ENCODE assay signal across 12 cellular contexts in genomic region chr5:170596482-170596881, GRCh38.
DNase-seq lines count a peak whose midpoint lies in the region; ATAC-seq, FAIRE-seq and TF ChIP-seq lines count a peak whose summit lies in the region.
"Had no signal": no experiment of that assay in that cellular context is flagged by ENCODE, and none has a peak within 500 bp of the region (broad histone marks: within the 10 kb centered on the region; RNA-seq: fewer than 3 reads in every experiment).

No MANE protein-coding gene starts in this region.

- WGBS in mammary epithelial cell (ENCODE audit: low coverage, missing lambda C conversion rate), result 90% methylated on average over 3 of the region's 3 CpGs
- WGBS in mesendoderm (ENCODE audit: extremely low coverage, insufficient coverage, low lambda C conversion rate), result no CpG with 5 or more reads among the region's 3 CpGs

- no peak overlapping the region for H3K23ac ChIP-seq in mesendoderm (ENCODE audit: low read length)

- H3K27me3 ChIP-seq in mammary epithelial cell (ENCODE audit: insufficient read depth, low read length) (no peaks in the 10 kb centered on the region), breast epithelium (no peaks in the 10 kb centered on the region), mesendoderm (ENCODE audit: insufficient read depth, low read length, poor library complexity) (no peaks in the 10 kb centered on the region)

- CTCF ChIA-PET in mammary epithelial cell (lab: Charles Lee; ENCODE audit: low non-redundant PET), result interaction anchor here (0.5 kb wide), 1 partner anchor 195 kb away, joined by 3 read pairs; no protein-coding TSS in a partner anchor
- CTCF ChIA-PET in activated CD8-positive, alpha-beta memory T cell treated with anti-CD3 and anti-CD28 coated beads, Interleukin-2, amount 10 ng/mL, durations not matched to agents 7 days and 5 days (lab: Charles Lee), result interaction anchor here (0.9 to 2.1 kb wide), 4 partner anchors 12 to 162 kb away, joined by 3 to 8 read pairs (median 4); no protein-coding TSS in a partner anchor

- H3K36me3 Mint-ChIP-seq in type B pancreatic cell, result no peaks in the 10 kb centered on the region
- H3K36me3 Mint-ChIP-seq in activated CD8-positive, alpha-beta memory T cell treated with anti-CD3 and anti-CD28 coated beads, Interleukin-2, amount 10 ng/mL, durations not matched to agents 7 days and 5 days, result no peaks in the 10 kb centered on the region

- dilution Hi-C loops in mammary epithelial cell (cut with HindIII; ENCODE audit: low sequenced_read_pairs), result no loop called here

- H3K4me1 Mint-ChIP-seq in type B pancreatic cell (ENCODE audit: unreplicated experiment), result peaks cover 32% of the 10 kb centered on the region
- H3K4me1 Mint-ChIP-seq in activated CD8-positive, alpha-beta memory T cell treated with anti-CD3 and anti-CD28 coated beads, Interleukin-2, amount 10 ng/mL, durations not matched to agents 7 days and 5 days, result peaks cover 30% of the 10 kb centered on the region

- H3K27ac Mint-ChIP-seq in type B pancreatic cell, result peak overlapping the region; percentile 35
- H3K27ac Mint-ChIP-seq in activated CD8-positive, alpha-beta memory T cell treated with anti-CD3 and anti-CD28 coated beads, Interleukin-2, amount 10 ng/mL, durations not matched to agents 7 days and 5 days, result no peak overlapping the region

- H3K36me3 ChIP-seq in mammary epithelial cell (ENCODE audit: insufficient read depth, low read length) (no peaks in the 10 kb centered on the region), breast epithelium (no peaks in the 10 kb centered on the region), mesendoderm (ENCODE audit: control insufficient read depth, insufficient read depth, low read length) (no peaks in the 10 kb centered on the region)

- no peak for TF ChIP-seq CTCF in mammary epithelial cell (conservative IDR thresholded peaks at IDR 0.05 in 1 of 2, IDR thresholded peaks at IDR 0.05 in 1 of 2; ENCODE audit: extremely low read depth in 1 of 2, insufficient read depth in 1 of 2, low read depth in 1 of 2, low read length in 2 of 2)
- TF ChIP-seq CTCF in breast epithelium (IDR thresholded peaks at IDR 0.05), result no peak
- no peak for TF ChIP-seq CTCF in type B pancreatic cell (conservative IDR thresholded peaks at IDR 0.05)

- BruUV-seq in mammary epithelial cell (replicated peaks; lab: Mats Ljungman, UMichigan), result no TSS peak

- no peak overlapping the region for H3K9ac ChIP-seq in mammary epithelial cell (ENCODE audit: insufficient read depth, low read length)
- no peak overlapping the region for H3K9ac ChIP-seq in mesendoderm (ENCODE audit: low read length)

- ATAC-seq in SK-N-SH treated with all-trans-retinoic acid at 6 μM for 48 hours, result peak; percentile 4; the same call in 1 of the 3 replicates
- no peak for ATAC-seq in activated CD8-positive, alpha-beta memory T cell treated with anti-CD3 and anti-CD28 coated beads, Interleukin-2, amount 10 ng/mL, durations not matched to agents 7 days and 5 days

- no peak overlapping the region for H2AK5ac ChIP-seq in mesendoderm (ENCODE audit: low read length)

- H3K4ac ChIP-seq in mesendoderm (ENCODE audit: low read depth, low read length), result no peak overlapping the region

- no peak overlapping the region for H3K18ac ChIP-seq in mesendoderm (ENCODE audit: low read length)

- no peaks in the 10 kb centered on the region for H3K9me3 ChIP-seq in mammary epithelial cell (replicated peaks; ENCODE audit: insufficient read depth, low read length)
- no peaks in the 10 kb centered on the region for H3K9me3 ChIP-seq in breast epithelium

- no peaks in the 10 kb centered on the region for H4K20me1 ChIP-seq in mammary epithelial cell (ENCODE audit: insufficient read depth, low read length)

- intact Hi-C loops in mammary epithelial cell (cut with micrococcal nuclease) (no loop called here), breast epithelium (cut with DNase I; ENCODE audit: low total_unique reads) (no loop called here)

- no peaks in the 10 kb centered on the region for H3K9me3 Mint-ChIP-seq in type B pancreatic cell
- H3K9me3 Mint-ChIP-seq in activated CD8-positive, alpha-beta memory T cell treated with anti-CD3 and anti-CD28 coated beads, Interleukin-2, amount 10 ng/mL, durations not matched to agents 7 days and 5 days (ENCODE audit: low read depth), result no peaks in the 10 kb centered on the region

- in situ Hi-C loops in mammary epithelial cell (cut with MboI; ENCODE audit: low sequenced_read_pairs in 2 of 2), result no loop called here

- H3K79me1 ChIP-seq in mesendoderm (ENCODE audit: low read length), result no peaks in the 10 kb centered on the region

- DNase-seq in mammary epithelial cell (no peak), breast epithelium (ENCODE audit: low spot score in 2 of 2) (no peak), mesendoderm (peak; percentile 11), type B pancreatic cell (ENCODE audit: extremely low spot score, unreplicated experiment) (no peak), RCC 7860 (ENCODE audit: low spot score) (no peak), putamen (ENCODE audit: low spot score) (no peak)
- no peak for DNase-seq in activated CD8-positive, alpha-beta memory T cell treated with anti-CD3 and anti-CD28 coated beads, Interleukin-2, amount 10 ng/mL, durations not matched to agents 7 days and 5 days
- DNase-seq: 8988T, DMS53, NCI-H2029, NCI-H510A treated with DMSO at 0.1 percent for 48 hours had no signal

- H3K27ac ChIP-seq in mammary epithelial cell (ENCODE audit: insufficient read depth, low read depth, low read length), result no peak overlapping the region
- no peak overlapping the region for H3K27ac ChIP-seq in breast epithelium
- no peak overlapping the region for H3K27ac ChIP-seq in mesendoderm (ENCODE audit: low read depth, low read length)

- H3K4me3 ChIP-seq in mammary epithelial cell (replicated peaks in 1 of 3; ENCODE audit: insufficient read depth in 1 of 3, low read depth in 2 of 3, low read length in 3 of 3), result no peak overlapping the region
- H3K4me3 ChIP-seq in breast epithelium, result no peak overlapping the region
- H3K4me3 ChIP-seq in mesendoderm (ENCODE audit: low read length), result no peak overlapping the region

- no peak overlapping the region for H2BK15ac ChIP-seq in mesendoderm (replicated peaks; ENCODE audit: low read depth)

- H3K56ac ChIP-seq in mesendoderm (ENCODE audit: low read length), result no peak overlapping the region

- no peaks in the 10 kb centered on the region for H3K79me2 ChIP-seq in mammary epithelial cell (ENCODE audit: insufficient read depth, low read length)
- no peaks in the 10 kb centered on the region for H3K79me2 ChIP-seq in mesendoderm (ENCODE audit: control insufficient read depth, insufficient read depth, low read length)

- no peak overlapping the region for H3K4me3 Mint-ChIP-seq in type B pancreatic cell
- no peak overlapping the region for H3K4me3 Mint-ChIP-seq in activated CD8-positive, alpha-beta memory T cell treated with anti-CD3 and anti-CD28 coated beads, Interleukin-2, amount 10 ng/mL, durations not matched to agents 7 days and 5 days

- H4K5ac ChIP-seq in mesendoderm (ENCODE audit: low read length), result no peak overlapping the region

- peaks cover 65% of the 10 kb centered on the region for H3K27me3 Mint-ChIP-seq in type B pancreatic cell
- peaks cover 64% of the 10 kb centered on the region for H3K27me3 Mint-ChIP-seq in activated CD8-positive, alpha-beta memory T cell treated with anti-CD3 and anti-CD28 coated beads, Interleukin-2, amount 10 ng/mL, durations not matched to agents 7 days and 5 days

- H2AFZ ChIP-seq in mammary epithelial cell (ENCODE audit: low read depth, low read length), result no peak overlapping the region

- no peak overlapping the region for H4K8ac ChIP-seq in mesendoderm (ENCODE audit: low read depth, low read length)

- no peak for FAIRE-seq in RCC 7860 (lab: Jason Lieb, UNC)

- peaks cover 12% of the 10 kb centered on the region for H3K4me1 ChIP-seq in mammary epithelial cell (ENCODE audit: insufficient read depth, low read length)
- peaks cover 0 to 7% of the 10 kb centered on the region in 2 donors for H3K4me1 ChIP-seq in breast epithelium
- H3K4me1 ChIP-seq in mesendoderm (ENCODE audit: control insufficient read depth, low read depth, low read length), result no peaks in the 10 kb centered on the region

- H2BK120ac ChIP-seq in mesendoderm (ENCODE audit: low read depth, low read length), result no peak overlapping the region

- TF ChIP-seq POLR2A in breast epithelium (IDR thresholded peaks at IDR 0.05), result no peak

- H3K4me2 ChIP-seq in mammary epithelial cell (ENCODE audit: insufficient read depth, low read depth, low read length) (peak overlapping the region; percentile 0), mesendoderm (ENCODE audit: low read length) (no peak overlapping the region)

- no peak overlapping the region for H2BK5ac ChIP-seq in mesendoderm (ENCODE audit: low read length)

TF ChIP-seq in SK-N-SH treated with all-trans-retinoic acid at 6 μM for 48 hours, 23 proteins besides CTCF, POLR2A, EP300 and RAD21 (continues in another document):
- TF ChIP-seq GLIS3 (CRISPR knock-in tag; IDR thresholded peaks at IDR 0.05) (no peak), OSR1 (CRISPR knock-in tag; IDR thresholded peaks at IDR 0.05) (no peak), ESRRG (CRISPR knock-in tag; IDR thresholded peaks at IDR 0.05) (no peak), SNAI2 (CRISPR knock-in tag; IDR thresholded peaks at IDR 0.05) (no peak), CSRNP3 (CRISPR knock-in tag; IDR thresholded peaks at IDR 0.05) (no peak), ZC3H10 (CRISPR knock-in tag; IDR thresholded peaks at IDR 0.05) (no peak), TOX (CRISPR knock-in tag; IDR thresholded peaks at IDR 0.05; ENCODE audit: borderline replicate concordance) (no peak), ZNF8 (CRISPR knock-in tag; IDR thresholded peaks at IDR 0.05) (no peak)
